10 cellular contexts compared by ENCODE assay signal in genomic region chr17:48589831-48590602, GRCh38. TPM values are rescaled to one million over a fixed set of nuclear protein-coding genes. Genes with fewer than 3 reads are reported as not detected.
DNase-seq lines count a peak whose midpoint lies in the region; ATAC-seq, FAIRE-seq and TF ChIP-seq lines count a peak whose summit lies in the region.
"Had no signal": no experiment of that assay in that cellular context is flagged by ENCODE, and none has a peak within 500 bp of the region (broad histone marks: within the 10 kb centered on the region; RNA-seq: fewer than 3 reads in every experiment).

Gene HOXB3, minus strand, starts transcription at chr17:48590241. Its CDS starts 37,767 bp downstream, at chr17:48552474.

- H3K9me3 ChIP-seq in T-helper 17 cell (ENCODE audit: control insufficient read depth, low read length, poor library complexity, severe bottlenecking): no peaks in the 10 kb centered on the region
- H3K9me3 ChIP-seq in spleen: no peaks in the 10 kb centered on the region

- intact Hi-C loops in spleen (cut with DNase I; ENCODE audit: low total_unique reads): loop anchor here (5.0 kb wide), 1 partner anchor 238 kb away; no protein-coding TSS in a partner anchor

- H3K4me3 ChIP-seq in spleen: peak within 1 kb of the TSS in 5 of 8 donors; percentile 7 to 81 (median 16)

- no peak for DNase-seq in T-helper 17 cell
- DNase-seq in islet precursor cell: peak; percentile 84
- DNase-seq in spleen: no peak
- no peak for DNase-seq in RCC 7860 (ENCODE audit: low spot score)
- DNase-seq in ecto neural progenitor cell (ENCODE audit: low spot score): no peak
- DNase-seq: stimulated activated naive CD8-positive, alpha-beta T cell treated with anti-CD3 and anti-CD28 coated beads, Interleukin-15, amount 100 ng/mL, for 72 hours had no signal

- TF ChIP-seq CTCF in spleen (IDR thresholded peaks at IDR 0.05 in 8 of 11, conservative IDR thresholded peaks at IDR 0.05 in 3 of 11): no peak

- H3K4me1 ChIP-seq in spleen: peaks cover 15 to 86% (median 55%) of the 10 kb centered on the region in 6 donors

- WGBS in spleen, 5 donors: 33 to 51% (median 37%) methylated on average over 22 to 23 of the region's 23 CpGs

- H3K27me3 Mint-ChIP-seq in T-helper 17 cell: peaks cover 93% of the 10 kb centered on the region

- peak within 1 kb of the TSS; percentile 11 for H3K27ac Mint-ChIP-seq in T-helper 17 cell
- H3K27ac Mint-ChIP-seq: stimulated activated naive CD8-positive, alpha-beta T cell treated with anti-CD3 and anti-CD28 coated beads, Interleukin-15, amount 100 ng/mL, for 72 hours had no signal

- no peaks in the 10 kb centered on the region for H3K36me3 ChIP-seq in spleen

- TF ChIP-seq POLR2A in GM19193 (IDR thresholded peaks at IDR 0.05; ENCODE audit: extremely low read depth, insufficient read depth, insufficient read length) (peak; percentile 19), spleen (IDR thresholded peaks at IDR 0.05) (no peak)

- H3K27me3 ChIP-seq in spleen (replicated peaks in 1 of 7): peaks cover 0 to 100% (median 82%) of the 10 kb centered on the region in 7 donors

- no peak for FAIRE-seq in RCC 7860 (lab: Jason Lieb, UNC)
- FAIRE-seq: colon had no signal

- H3K27ac ChIP-seq in spleen: peak within 1 kb of the TSS in 7 of 8 donors; percentile 20 to 85 (median 81)

- H3K4me3 Mint-ChIP-seq in T-helper 17 cell: no peak within 1 kb of the TSS

- ATAC-seq in T-helper 17 cell (no peak), HG02571 (IDR thresholded peaks at IDR 0.05; ENCODE audit: unreplicated experiment) (no peak)
- no peak for ATAC-seq in activated CD4-positive, CD25-positive, alpha-beta regulatory T cell treated with anti-CD3 and anti-CD28 coated beads, Interleukin-2, amount 50 U/mL, for 24 hours
- ATAC-seq: stimulated activated naive CD8-positive, alpha-beta T cell treated with anti-CD3 and anti-CD28 coated beads, Interleukin-15, amount 100 ng/mL, for 72 hours had no signal

- peaks cover 2% of the 10 kb centered on the region for H3K36me3 Mint-ChIP-seq in T-helper 17 cell (ENCODE audit: low read depth)

- peaks cover 35% of the 10 kb centered on the region for H3K4me1 Mint-ChIP-seq in T-helper 17 cell

RNA-seq across cellular contexts. Expression of gene HOXB3, which starts in this region (rescaled TPM):
- total RNA-seq in T-helper 17 cell: 1 to 10 TPM; 1.7 to 4.6 TPM
- 10 to 100 TPM in 4 of 7 donors, 1 to 10 TPM in 3; 6.8 to 23.1 (median 10.4) TPM for total RNA-seq in spleen
- 1 to 10 TPM; 3.6 to 7.8 (median 6.5) TPM for polyA plus RNA-seq in spleen
